9 cellular contexts compared by ENCODE assay signal in genomic region chr12:56105503-56105902, GRCh38. TPM values are rescaled to one million over a fixed set of nuclear protein-coding genes. Genes with fewer than 3 reads are reported as not detected.
A peak's percentile ranks its signal among the peaks of the same experiment; 100 is the strongest.
DNase-seq lines count a peak whose midpoint lies in the region; ATAC-seq, FAIRE-seq and TF ChIP-seq lines count a peak whose summit lies in the region.
"Had no signal": no experiment of that assay in that cellular context is flagged by ENCODE, and none has a peak within 500 bp of the region (broad histone marks: within the 10 kb centered on the region; RNA-seq: fewer than 3 reads in every experiment).

No MANE protein-coding gene starts in this region.

- peak overlapping the region; percentile 76 for H3K27ac ChIP-seq in HepG2 (ENCODE audit: extremely low read length, insufficient read depth, low read length)
- H3K27ac ChIP-seq in thymus (ENCODE audit: low read depth) = no peak overlapping the region

- in situ Hi-C loops in HepG2 (cut with HindIII; ENCODE audit: extremely low pct_ligation_motif_present, low pct_unique_long_range_greater_than_20kb) = no loop called here

- H3K36me3 ChIP-seq in adipocyte (ENCODE audit: control insufficient read depth, insufficient read depth, low read length, severe bottlenecking) (peaks cover 38% of the 10 kb centered on the region), HepG2 (replicated peaks in 1 of 2; ENCODE audit: control insufficient read depth in 1 of 2, insufficient read depth in 2 of 2, low read length in 2 of 2) (peaks cover 24 to 56% of the 10 kb centered on the region in 2 experiments), thymus (ENCODE audit: control insufficient read depth, insufficient read depth) (peaks cover 22% of the 10 kb centered on the region)

- ATAC-seq in HepG2 (no peak), sciatic nerve (no peak), GM18517 (IDR thresholded peaks at IDR 0.05; ENCODE audit: unreplicated experiment) (no peak), HG02642 (IDR thresholded peaks at IDR 0.05; ENCODE audit: poor library complexity, unreplicated experiment) (no peak)

- DNase-seq in activated CD4-positive, alpha-beta T cell treated with anti-CD3 and anti-CD28 coated beads, Interleukin-2, amount 10 ng/mL, durations not matched to agents 24 days and 14 days = no peak
- no peak for DNase-seq in activated CD4-positive, alpha-beta T cell treated with anti-CD3 and anti-CD28 coated beads, Interleukin-2, amount 50 U/mL, for 48 hours
- no peak for DNase-seq in adipocyte (ENCODE audit: low read depth)
- DNase-seq in HepG2 (ENCODE audit: low spot score) = no peak
- DNase-seq in sciatic nerve (ENCODE audit: low spot score) = no peak
- DNase-seq: activated gamma-delta T cell treated with Interleukin-2 at 50 U/mL for 16 hours had no signal

- H3K9ac ChIP-seq in adipocyte (ENCODE audit: low read length) (peak overlapping the region; percentile 96), HepG2 (ENCODE audit: insufficient read depth, low read depth, low read length) (peak overlapping the region; percentile 88)

- no peaks in the 10 kb centered on the region for H3K9me3 Mint-ChIP-seq in activated CD4-positive, alpha-beta T cell treated with anti-CD3 and anti-CD28 coated beads, Interleukin-2, amount 10 ng/mL, durations not matched to agents 24 days and 14 days

- TF ChIP-seq RAD21 in HepG2 (CRISPR knock-in tag; IDR thresholded peaks at IDR 0.05) = no peak

- BruUV-seq in HepG2 (replicated peaks; lab: Mats Ljungman, UMichigan) = no TSS peak

- no peaks in the 10 kb centered on the region for H3K9me3 ChIP-seq in adipocyte (ENCODE audit: control insufficient read depth, low read length)
- no peaks in the 10 kb centered on the region for H3K9me3 ChIP-seq in HepG2 (ENCODE audit: low read length)
- no peaks in the 10 kb centered on the region for H3K9me3 ChIP-seq in thymus (ENCODE audit: control insufficient read depth)

- H3K27me3 ChIP-seq in adipocyte (replicated peaks; ENCODE audit: control insufficient read depth, insufficient read depth, low read length) = no peaks in the 10 kb centered on the region
- H3K27me3 ChIP-seq in HepG2 (ENCODE audit: control insufficient read depth in 1 of 2, insufficient read depth in 2 of 2, low read length in 2 of 2) = no peaks in the 10 kb centered on the region
- H3K27me3 ChIP-seq in thymus (ENCODE audit: control insufficient read depth, insufficient read depth) = no peaks in the 10 kb centered on the region

- H3K27me3 Mint-ChIP-seq in activated CD4-positive, alpha-beta T cell treated with anti-CD3 and anti-CD28 coated beads, Interleukin-2, amount 10 ng/mL, durations not matched to agents 24 days and 14 days = no peaks in the 10 kb centered on the region

- H2AFZ ChIP-seq in HepG2 (ENCODE audit: low read length) = no peak overlapping the region

- peak overlapping the region; percentile 98 for H3K27ac Mint-ChIP-seq in activated CD4-positive, alpha-beta T cell treated with anti-CD3 and anti-CD28 coated beads, Interleukin-2, amount 10 ng/mL, durations not matched to agents 24 days and 14 days

- FAIRE-seq in HepG2 (lab: Jason Lieb, UNC) = no peak

- TF ChIP-seq CTCF in HepG2 (CRISPR knock-in tag; IDR thresholded peaks at IDR 0.05) = no peak

- POLR2A ChIA-PET in HepG2 (lab: Yijun Ruan, JAX) = interaction anchor here (1.0 to 6.5 kb wide), 6 partner anchors 10 to 109 kb away, joined by 3 to 279 read pairs (median 23); partner anchors contain the start of genes ERBB3, ESYT1, MYL6 and RPL41

- H3K4me2 ChIP-seq in HepG2 (ENCODE audit: low read depth, low read length) = peak overlapping the region; percentile 88

- peaks cover 4% of the 10 kb centered on the region for H4K20me1 ChIP-seq in HepG2 (ENCODE audit: insufficient read depth, low read length)

- CTCF ChIA-PET in HepG2 (lab: Yijun Ruan, JAX; ENCODE audit: low intra/inter-chr PET ratio, low total read pairs) = no interaction called here

- peaks cover 40% of the 10 kb centered on the region for H3K4me1 Mint-ChIP-seq in activated CD4-positive, alpha-beta T cell treated with anti-CD3 and anti-CD28 coated beads, Interleukin-2, amount 10 ng/mL, durations not matched to agents 24 days and 14 days

- H3K36me3 Mint-ChIP-seq in activated CD4-positive, alpha-beta T cell treated with anti-CD3 and anti-CD28 coated beads, Interleukin-2, amount 10 ng/mL, durations not matched to agents 24 days and 14 days (ENCODE audit: low read depth) = peaks cover 56% of the 10 kb centered on the region

- peaks cover 24% of the 10 kb centered on the region for H3K4me1 ChIP-seq in adipocyte (ENCODE audit: control insufficient read depth, insufficient read depth, low read length)
- H3K4me1 ChIP-seq in HepG2 (ENCODE audit: insufficient read depth, low read length) = peaks cover 35% of the 10 kb centered on the region
- peaks cover 15% of the 10 kb centered on the region for H3K4me1 ChIP-seq in thymus (ENCODE audit: control insufficient read depth, insufficient read depth, low read length)

- intact Hi-C loops in activated CD4-positive, alpha-beta T cell treated with anti-CD3 and anti-CD28 coated beads, Interleukin-2, amount 10 ng/mL, durations not matched to agents 24 days and 14 days (cut with micrococcal nuclease) = no loop called here
- intact Hi-C loops in HepG2 (cut with micrococcal nuclease; ENCODE audit: unreplicated experiment) (loop anchor here (2.0 kb wide), 1 partner anchor 59 kb away; no protein-coding TSS in a partner anchor), sciatic nerve (cut with DNase I) (no loop called here)

- WGBS in HepG2 (ENCODE audit: low lambda C conversion rate) = 7% methylated on average over 3 of the region's 3 CpGs
- WGBS in thymus = 33% methylated on average over 3 of the region's 3 CpGs

- H3K4me3 Mint-ChIP-seq in activated CD4-positive, alpha-beta T cell treated with anti-CD3 and anti-CD28 coated beads, Interleukin-2, amount 10 ng/mL, durations not matched to agents 24 days and 14 days = peak overlapping the region; percentile 98

- H3K79me2 ChIP-seq in HepG2 (ENCODE audit: insufficient read depth, low read length) = peaks cover 34% of the 10 kb centered on the region

- TF ChIP-seq POLR2A in HepG2 (IDR thresholded peaks at IDR 0.05; ENCODE audit: insufficient read depth in 1 of 2, low read depth in 2 of 2, low read length in 2 of 2) = no peak

- TF ChIP-seq EP300 in HepG2 (IDR thresholded peaks at IDR 0.05; ENCODE audit: low read depth in 2 of 2, low read length in 2 of 2) = no peak
- no peak for TF ChIP-seq EP300 in HepG2 (CRISPR knock-in tag; IDR thresholded peaks at IDR 0.05; ENCODE audit: borderline replicate concordance)

- peak overlapping the region; percentile 97 for H3K4me3 ChIP-seq in adipocyte (ENCODE audit: low read length)
- H3K4me3 ChIP-seq in HepG2 (replicated peaks in 1 of 3; ENCODE audit: insufficient read depth in 1 of 3, low read depth in 2 of 3, low read length in 3 of 3) = peak overlapping the region; percentile 48 to 85 (median 74)
- H3K4me3 ChIP-seq in thymus (ENCODE audit: low read length) = peak overlapping the region; percentile 84

RNA-seq across cellular contexts. Expression of gene PA2G4, which starts 1.1 kb away (rescaled TPM):
- total RNA-seq in activated CD4-positive, alpha-beta T cell treated with anti-CD3 and anti-CD28 coated beads, Interleukin-2, amount 10 ng/mL, durations not matched to agents 24 days and 14 days = 453 and 472 TPM in 2 replicates
- total RNA-seq in HepG2 (2016; rRNA removed; fragmentation: Illumina TruSeq; extraction: Trizol) = 240 and 281 TPM in 2 replicates
- total RNA-seq in HepG2 (2016; cell fraction: cytosol; rRNA removed; fragmentation: Illumina TruSeq; extraction: Trizol; ENCODE audit: low read depth) = 34.6 and 38.4 TPM in 2 replicates
- 238 and 272 TPM in 2 replicates for total RNA-seq in HepG2 (2016; cell fraction: insoluble cytoplasmic fraction; rRNA removed; fragmentation: Illumina TruSeq; extraction: Trizol)
- total RNA-seq in HepG2 (2016; cell fraction: membrane; rRNA removed; fragmentation: Illumina TruSeq; extraction: Trizol) = 70.8 and 76.3 TPM in 2 replicates
- total RNA-seq in HepG2 (2016; cell fraction: nucleus; rRNA removed; fragmentation: Illumina TruSeq; extraction: Trizol) = 107 and 120 TPM in 2 replicates
- polyA plus RNA-seq in HepG2 (2011; rRNA removed) = 115 and 147 TPM in 2 replicates
- polyA plus RNA-seq in HepG2 (2011; cell fraction: cytosol; rRNA removed) = 101 and 136 TPM in 2 replicates
- 71.8 and 88.2 TPM in 2 replicates for polyA plus RNA-seq in HepG2 (2011; cell fraction: nucleus; rRNA removed)
- polyA plus RNA-seq in HepG2 (2012) = 112 and 121 TPM in 2 replicates
- polyA plus RNA-seq in HepG2 (2016; cell fraction: cytosol; fragmentation: Illumina TruSeq; extraction: Trizol; ENCODE audit: low read depth) = 42.2 and 43.3 TPM in 2 replicates
- polyA plus RNA-seq in HepG2 (2016; cell fraction: insoluble cytoplasmic fraction; fragmentation: Illumina TruSeq; extraction: Trizol; ENCODE audit: low read depth) = 357 and 380 TPM in 2 replicates
- 55.0 and 58.3 TPM in 2 replicates for polyA plus RNA-seq in HepG2 (2016; cell fraction: membrane; fragmentation: Illumina TruSeq; extraction: Trizol; ENCODE audit: low read depth)
- 190 and 200 TPM in 2 replicates for polyA plus RNA-seq in HepG2 (2016; cell fraction: nucleus; fragmentation: Illumina TruSeq; extraction: Trizol; ENCODE audit: insufficient read depth, low read depth)
- 51.1 and 143 TPM in 2 replicates for polyA minus RNA-seq in HepG2 (2011; rRNA and poly(A)+ RNA removed; ENCODE audit: low replicate concordance)
- polyA minus RNA-seq in HepG2 (2011; cell fraction: cytosol; rRNA and poly(A)+ RNA removed) = 71.0 and 74.1 TPM in 2 replicates
- polyA minus RNA-seq in HepG2 (2011; cell fraction: nucleus; rRNA and poly(A)+ RNA removed) = 70.0 and 97.2 TPM in 2 replicates
- polyA plus RNA-seq in thymus = 67.9 TPM
- 79.6 TPM for total RNA-seq in sciatic nerve

RNA-seq across cellular contexts. Expression of gene RPL41, which starts 10.9 kb away (rescaled TPM):
- total RNA-seq in activated CD4-positive, alpha-beta T cell treated with anti-CD3 and anti-CD28 coated beads, Interleukin-2, amount 10 ng/mL, durations not matched to agents 24 days and 14 days = 3,831 and 3,993 TPM in 2 replicates
- total RNA-seq in HepG2 (2016; rRNA removed; fragmentation: Illumina TruSeq; extraction: Trizol) = 4,012 and 4,443 TPM in 2 replicates
- total RNA-seq in HepG2 (2016; cell fraction: cytosol; rRNA removed; fragmentation: Illumina TruSeq; extraction: Trizol; ENCODE audit: low read depth) = 4,595 and 4,984 TPM in 2 replicates
- 3,905 and 4,309 TPM in 2 replicates for total RNA-seq in HepG2 (2016; cell fraction: insoluble cytoplasmic fraction; rRNA removed; fragmentation: Illumina TruSeq; extraction: Trizol)
- 8,921 and 9,031 TPM in 2 replicates for total RNA-seq in HepG2 (2016; cell fraction: membrane; rRNA removed; fragmentation: Illumina TruSeq; extraction: Trizol)
- 1,404 and 1,661 TPM in 2 replicates for total RNA-seq in HepG2 (2016; cell fraction: nucleus; rRNA removed; fragmentation: Illumina TruSeq; extraction: Trizol)
- 6,595 and 7,670 TPM in 2 replicates for polyA plus RNA-seq in HepG2 (2011; rRNA removed)
- 10,426 and 10,610 TPM in 2 replicates for polyA plus RNA-seq in HepG2 (2011; cell fraction: cytosol; rRNA removed)
- polyA plus RNA-seq in HepG2 (2011; cell fraction: nucleus; rRNA removed) = 2,744 and 3,913 TPM in 2 replicates
- polyA plus RNA-seq in HepG2 (2012) = 6,590 and 7,439 TPM in 2 replicates
- 4,736 and 5,581 TPM in 2 replicates for polyA plus RNA-seq in HepG2 (2016; cell fraction: cytosol; fragmentation: Illumina TruSeq; extraction: Trizol; ENCODE audit: low read depth)
- 3,730 and 4,210 TPM in 2 replicates for polyA plus RNA-seq in HepG2 (2016; cell fraction: insoluble cytoplasmic fraction; fragmentation: Illumina TruSeq; extraction: Trizol; ENCODE audit: low read depth)
- 7,715 and 8,246 TPM in 2 replicates for polyA plus RNA-seq in HepG2 (2016; cell fraction: membrane; fragmentation: Illumina TruSeq; extraction: Trizol; ENCODE audit: low read depth)
- polyA plus RNA-seq in HepG2 (2016; cell fraction: nucleus; fragmentation: Illumina TruSeq; extraction: Trizol; ENCODE audit: insufficient read depth, low read depth) = 2,380 and 2,524 TPM in 2 replicates
- polyA minus RNA-seq in HepG2 (2011; rRNA and poly(A)+ RNA removed; ENCODE audit: low replicate concordance) = 1,172 and 2,100 TPM in 2 replicates
- 821 and 951 TPM in 2 replicates for polyA minus RNA-seq in HepG2 (2011; cell fraction: cytosol; rRNA and poly(A)+ RNA removed)
- 395 and 501 TPM in 2 replicates for polyA minus RNA-seq in HepG2 (2011; cell fraction: nucleus; rRNA and poly(A)+ RNA removed)
- polyA plus RNA-seq in thymus = 5,569 TPM
- total RNA-seq in sciatic nerve = 2,818 TPM

RNA-seq across cellular contexts. Expression of gene ZC3H10, which starts 12.6 kb away (rescaled TPM):
- 8.9 and 11.2 TPM in 2 replicates for total RNA-seq in activated CD4-positive, alpha-beta T cell treated with anti-CD3 and anti-CD28 coated beads, Interleukin-2, amount 10 ng/mL, durations not matched to agents 24 days and 14 days
- 1.9 and 2.3 TPM in 2 replicates for total RNA-seq in HepG2 (2016; rRNA removed; fragmentation: Illumina TruSeq; extraction: Trizol)
- total RNA-seq in HepG2 (2016; cell fraction: cytosol; rRNA removed; fragmentation: Illumina TruSeq; extraction: Trizol; ENCODE audit: low read depth) = 3.2 and 3.7 TPM in 2 replicates
- 1.6 and 2.5 TPM in 2 replicates for total RNA-seq in HepG2 (2016; cell fraction: insoluble cytoplasmic fraction; rRNA removed; fragmentation: Illumina TruSeq; extraction: Trizol)
- total RNA-seq in HepG2 (2016; cell fraction: membrane; rRNA removed; fragmentation: Illumina TruSeq; extraction: Trizol) = 2.0 and 3.1 TPM in 2 replicates
- total RNA-seq in HepG2 (2016; cell fraction: nucleus; rRNA removed; fragmentation: Illumina TruSeq; extraction: Trizol) = 2.9 and 4.3 TPM in 2 replicates
- 0.70 and 0.98 TPM in 2 replicates for polyA plus RNA-seq in HepG2 (2011; rRNA removed)
- polyA plus RNA-seq in HepG2 (2011; cell fraction: cytosol; rRNA removed) = 0.58 and 0.59 TPM in 2 replicates
- 2.0 and 2.3 TPM in 2 replicates for polyA plus RNA-seq in HepG2 (2011; cell fraction: nucleus; rRNA removed)
- polyA plus RNA-seq in HepG2 (2012) = 0.99 and 1.0 TPM in 2 replicates
- 0.17 and 0.23 TPM in 2 replicates for polyA plus RNA-seq in HepG2 (2016; cell fraction: cytosol; fragmentation: Illumina TruSeq; extraction: Trizol; ENCODE audit: low read depth)
- polyA plus RNA-seq in HepG2 (2016; cell fraction: insoluble cytoplasmic fraction; fragmentation: Illumina TruSeq; extraction: Trizol; ENCODE audit: low read depth) = 1.2 and 1.5 TPM in 2 replicates
- polyA plus RNA-seq in HepG2 (2016; cell fraction: membrane; fragmentation: Illumina TruSeq; extraction: Trizol; ENCODE audit: low read depth) = 0.38 and 0.55 TPM in 2 replicates
- polyA plus RNA-seq in HepG2 (2016; cell fraction: nucleus; fragmentation: Illumina TruSeq; extraction: Trizol; ENCODE audit: insufficient read depth, low read depth) = 2.3 and 2.8 TPM in 2 replicates
- polyA minus RNA-seq in HepG2 (2011; rRNA and poly(A)+ RNA removed; ENCODE audit: low replicate concordance) = 5.6 and 16.3 TPM in 2 replicates
- polyA minus RNA-seq in HepG2 (2011; cell fraction: cytosol; rRNA and poly(A)+ RNA removed) = 1.8 and 2.6 TPM in 2 replicates
- polyA minus RNA-seq in HepG2 (2011; cell fraction: nucleus; rRNA and poly(A)+ RNA removed) = 8.6 and 8.8 TPM in 2 replicates
- polyA plus RNA-seq in thymus = 3.1 TPM
- 9.0 TPM for total RNA-seq in sciatic nerve

RNA-seq across cellular contexts. Expression of gene ESYT1, which starts 22.6 kb away (rescaled TPM):
- total RNA-seq in activated CD4-positive, alpha-beta T cell treated with anti-CD3 and anti-CD28 coated beads, Interleukin-2, amount 10 ng/mL, durations not matched to agents 24 days and 14 days = 155 and 158 TPM in 2 replicates
- total RNA-seq in HepG2 (2016; rRNA removed; fragmentation: Illumina TruSeq; extraction: Trizol) = 30.1 and 66.9 TPM in 2 replicates
- total RNA-seq in HepG2 (2016; cell fraction: cytosol; rRNA removed; fragmentation: Illumina TruSeq; extraction: Trizol; ENCODE audit: low read depth) = 6.1 and 7.8 TPM in 2 replicates
- total RNA-seq in HepG2 (2016; cell fraction: insoluble cytoplasmic fraction; rRNA removed; fragmentation: Illumina TruSeq; extraction: Trizol) = 27.6 and 70.9 TPM in 2 replicates
- total RNA-seq in HepG2 (2016; cell fraction: membrane; rRNA removed; fragmentation: Illumina TruSeq; extraction: Trizol) = 12.4 and 14.5 TPM in 2 replicates
- 74.2 and 79.4 TPM in 2 replicates for total RNA-seq in HepG2 (2016; cell fraction: nucleus; rRNA removed; fragmentation: Illumina TruSeq; extraction: Trizol)
- polyA plus RNA-seq in HepG2 (2011; rRNA removed) = 71.0 and 80.1 TPM in 2 replicates
- 65.6 and 71.7 TPM in 2 replicates for polyA plus RNA-seq in HepG2 (2011; cell fraction: cytosol; rRNA removed)
- 144 and 146 TPM in 2 replicates for polyA plus RNA-seq in HepG2 (2011; cell fraction: nucleus; rRNA removed)
- 27.6 and 29.6 TPM in 2 replicates for polyA plus RNA-seq in HepG2 (2012)
- polyA plus RNA-seq in HepG2 (2016; cell fraction: cytosol; fragmentation: Illumina TruSeq; extraction: Trizol; ENCODE audit: low read depth) = 4.5 and 6.5 TPM in 2 replicates
- polyA plus RNA-seq in HepG2 (2016; cell fraction: insoluble cytoplasmic fraction; fragmentation: Illumina TruSeq; extraction: Trizol; ENCODE audit: low read depth) = 22.5 and 29.6 TPM in 2 replicates
- 9.2 and 9.6 TPM in 2 replicates for polyA plus RNA-seq in HepG2 (2016; cell fraction: membrane; fragmentation: Illumina TruSeq; extraction: Trizol; ENCODE audit: low read depth)
- polyA plus RNA-seq in HepG2 (2016; cell fraction: nucleus; fragmentation: Illumina TruSeq; extraction: Trizol; ENCODE audit: insufficient read depth, low read depth) = 105 and 109 TPM in 2 replicates
- polyA minus RNA-seq in HepG2 (2011; rRNA and poly(A)+ RNA removed; ENCODE audit: low replicate concordance) = 191 and 267 TPM in 2 replicates
- polyA minus RNA-seq in HepG2 (2011; cell fraction: cytosol; rRNA and poly(A)+ RNA removed) = 75.6 and 84.1 TPM in 2 replicates
- 47.8 and 73.0 TPM in 2 replicates for polyA minus RNA-seq in HepG2 (2011; cell fraction: nucleus; rRNA and poly(A)+ RNA removed)
- polyA plus RNA-seq in thymus = 39.2 TPM
- 85.9 TPM for total RNA-seq in sciatic nerve

RNA-seq across cellular contexts. Expression of gene ERBB3, which starts 25.5 kb away (rescaled TPM):
- total RNA-seq in activated CD4-positive, alpha-beta T cell treated with anti-CD3 and anti-CD28 coated beads, Interleukin-2, amount 10 ng/mL, durations not matched to agents 24 days and 14 days = 0.14 and 0.57 TPM in 2 replicates
- total RNA-seq in HepG2 (2016; rRNA removed; fragmentation: Illumina TruSeq; extraction: Trizol) = 55.2 and 93.6 TPM in 2 replicates
- total RNA-seq in HepG2 (2016; cell fraction: cytosol; rRNA removed; fragmentation: Illumina TruSeq; extraction: Trizol; ENCODE audit: low read depth) = 36.1 and 42.2 TPM in 2 replicates
- 46.7 and 98.5 TPM in 2 replicates for total RNA-seq in HepG2 (2016; cell fraction: insoluble cytoplasmic fraction; rRNA removed; fragmentation: Illumina TruSeq; extraction: Trizol)
- 46.8 and 48.3 TPM in 2 replicates for total RNA-seq in HepG2 (2016; cell fraction: membrane; rRNA removed; fragmentation: Illumina TruSeq; extraction: Trizol)
- total RNA-seq in HepG2 (2016; cell fraction: nucleus; rRNA removed; fragmentation: Illumina TruSeq; extraction: Trizol) = 117 and 127 TPM in 2 replicates
- 358 and 371 TPM in 2 replicates for polyA plus RNA-seq in HepG2 (2011; rRNA removed)
- polyA plus RNA-seq in HepG2 (2011; cell fraction: cytosol; rRNA removed) = 214 and 230 TPM in 2 replicates
- 367 and 383 TPM in 2 replicates for polyA plus RNA-seq in HepG2 (2011; cell fraction: nucleus; rRNA removed)
- 198 and 242 TPM in 2 replicates for polyA plus RNA-seq in HepG2 (2012)
- polyA plus RNA-seq in HepG2 (2016; cell fraction: cytosol; fragmentation: Illumina TruSeq; extraction: Trizol; ENCODE audit: low read depth) = 24.3 and 27.5 TPM in 2 replicates
- 35.3 and 44.6 TPM in 2 replicates for polyA plus RNA-seq in HepG2 (2016; cell fraction: insoluble cytoplasmic fraction; fragmentation: Illumina TruSeq; extraction: Trizol; ENCODE audit: low read depth)
- polyA plus RNA-seq in HepG2 (2016; cell fraction: membrane; fragmentation: Illumina TruSeq; extraction: Trizol; ENCODE audit: low read depth) = 26.3 and 32.3 TPM in 2 replicates
- polyA plus RNA-seq in HepG2 (2016; cell fraction: nucleus; fragmentation: Illumina TruSeq; extraction: Trizol; ENCODE audit: insufficient read depth, low read depth) = 175 and 182 TPM in 2 replicates
- polyA minus RNA-seq in HepG2 (2011; rRNA and poly(A)+ RNA removed; ENCODE audit: low replicate concordance) = 35.9 and 876 TPM in 2 replicates
- polyA minus RNA-seq in HepG2 (2011; cell fraction: cytosol; rRNA and poly(A)+ RNA removed) = 280 and 283 TPM in 2 replicates
- polyA minus RNA-seq in HepG2 (2011; cell fraction: nucleus; rRNA and poly(A)+ RNA removed) = 466 and 567 TPM in 2 replicates
- polyA plus RNA-seq in thymus = 4.3 TPM
- total RNA-seq in sciatic nerve = 159 TPM
